ENCODE assay signal across 19 cellular contexts in the genomic region with DNA sequence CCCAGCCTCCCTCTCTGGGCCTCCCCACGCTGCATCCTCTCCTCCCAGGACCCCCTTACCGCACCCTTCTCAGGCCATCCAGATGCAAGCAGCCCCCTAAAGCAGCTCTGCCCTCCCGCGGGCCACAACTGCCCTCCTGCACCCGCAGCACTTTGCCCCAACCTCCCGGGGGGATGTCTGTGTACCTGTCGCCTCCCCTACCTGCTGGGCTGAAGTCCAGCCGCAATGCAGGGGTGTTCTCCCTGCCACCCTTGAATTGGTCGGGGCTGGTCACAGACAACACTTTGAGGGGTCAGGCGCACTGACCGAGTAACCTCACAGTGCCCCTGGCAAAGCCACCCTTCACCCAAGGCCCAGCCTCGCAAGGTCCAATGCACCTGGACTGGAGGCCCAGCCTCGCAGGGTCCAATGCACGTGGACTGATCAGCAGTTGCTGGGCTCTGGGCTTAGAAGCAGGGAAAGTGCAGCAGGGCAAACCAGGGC. TPM values are rescaled to one million over a fixed set of nuclear protein-coding genes. Genes with fewer than 3 reads are reported as not detected.
DNase-seq lines count a peak whose midpoint lies in the region; ATAC-seq and TF ChIP-seq lines count a peak whose summit lies in the region.
"Had no signal": no experiment of that assay in that cellular context is flagged by ENCODE, and none has a peak within 500 bp of the region (broad histone marks: within the 10 kb centered on the region; RNA-seq: fewer than 3 reads in every experiment).

No MANE protein-coding gene starts in this region.

- H3K4me3 ChIP-seq in esophagus (ENCODE audit: low read depth in 1 of 2, low read length in 2 of 2) = no peak overlapping the region
- no peak overlapping the region for H3K4me3 ChIP-seq in neuronal stem cell (ENCODE audit: low read length in 2 of 2)
- H3K4me3 ChIP-seq: BLaER1 treated with 17β-estradiol and CSF1 and Interleukin-3, amounts not matched to agents 10 nM and 100 nM; K562; Peyer's patch had no signal

- no peaks in the 10 kb centered on the region for H3K36me3 Mint-ChIP-seq in stimulated activated memory B cell treated with anti-CD40 and anti-IgM and Interleukin-4, amounts not matched to agents 10 μg/mL and 1 μg/mL and 100 μg/mL, for 72 hours
- H3K36me3 Mint-ChIP-seq: CD8-positive, alpha-beta memory T cell had no signal

- H3K36me3 ChIP-seq in esophagus (ENCODE audit: control insufficient read depth in 2 of 2, insufficient read depth in 2 of 2, low read length in 1 of 2) (no peaks in the 10 kb centered on the region), neuronal stem cell (replicated peaks in 1 of 2; ENCODE audit: control insufficient read depth in 2 of 2, insufficient read depth in 2 of 2, low read length in 2 of 2) (no peaks in the 10 kb centered on the region)
- H3K36me3 ChIP-seq: BLaER1 treated with 17β-estradiol and CSF1 and Interleukin-3, amounts not matched to agents 10 nM and 100 nM; Peyer's patch had no signal

- H4K91ac ChIP-seq in neuronal stem cell (ENCODE audit: low read depth, low read length, poor library complexity) = no peak overlapping the region

- H3K79me1 ChIP-seq in neuronal stem cell (ENCODE audit: low read depth, low read length) = no peaks in the 10 kb centered on the region

- peak overlapping the region; percentile 22 for H2BK120ac ChIP-seq in neuronal stem cell (ENCODE audit: low read depth, low read length)

- H3K4ac ChIP-seq in neuronal stem cell (ENCODE audit: low read length) = no peak overlapping the region

- H3K23ac ChIP-seq in neuronal stem cell (ENCODE audit: low read depth, low read length, poor library complexity) = no peak overlapping the region

- intact Hi-C loops in cardiac septum (cut with DNase I) = no loop called here

- no peak overlapping the region for H2BK5ac ChIP-seq in neuronal stem cell (ENCODE audit: low read length)

- H2BK12ac ChIP-seq in neuronal stem cell (ENCODE audit: low read length) = no peak overlapping the region

- H3K27ac ChIP-seq in C4-2B (peak overlapping the region; percentile 62; the same call in 1 of the 2 replicates), esophagus (ENCODE audit: low read depth in 2 of 2, low read length in 1 of 2) (peak overlapping the region; percentile 91 to 93), neuronal stem cell (replicated peaks; ENCODE audit: low read length) (no peak overlapping the region)
- H3K27ac ChIP-seq: BLaER1 treated with 17β-estradiol and CSF1 and Interleukin-3, amounts not matched to agents 10 nM and 100 nM; Peyer's patch had no signal

- H3K27ac Mint-ChIP-seq in stimulated activated memory B cell treated with anti-CD40 and anti-IgM and Interleukin-4, amounts not matched to agents 10 μg/mL and 1 μg/mL and 100 μg/mL, for 72 hours = no peak overlapping the region

- H3K9me3 ChIP-seq in esophagus (ENCODE audit: control insufficient read depth in 2 of 2, insufficient read depth in 1 of 2, low read depth in 1 of 2, low read length in 1 of 2) (no peaks in the 10 kb centered on the region), neuronal stem cell (replicated peaks in 1 of 2; ENCODE audit: control insufficient read depth in 2 of 2, insufficient read depth in 1 of 2, low read depth in 1 of 2, low read length in 2 of 2) (peaks cover 0 to 2% of the 10 kb centered on the region in 2 donors)
- H3K9me3 ChIP-seq: BLaER1 treated with 17β-estradiol and CSF1 and Interleukin-3, amounts not matched to agents 10 nM and 100 nM; Peyer's patch had no signal

- DNase-seq in neuronal stem cell (ENCODE audit: low spot score) (no peak), cardiac septum (ENCODE audit: low spot score) (no peak), NCI-H1436 treated with DMSO at 0.1 percent for 48 hours (lab: John Stamatoyannopoulos, UW) (no peak), NCI-H524 treated with DMSO at 0.1 percent for 48 hours (lab: John Stamatoyannopoulos, UW) (no peak)
- DNase-seq: DMS53; NCI-H1105; NCI-H1694; NCI-H748 treated with DMSO at 0.1 percent for 48 hours; NK-92 treated with Interleukin-12 subunit alpha and Interleukin-12 subunit beta, amount 100 ng/mL, for 24 hours; SHP77 had no signal

- peak overlapping the region; percentile 29 for H3K18ac ChIP-seq in neuronal stem cell (ENCODE audit: low read length)

- H3K27me3 Mint-ChIP-seq in stimulated activated memory B cell treated with anti-CD40 and anti-IgM and Interleukin-4, amounts not matched to agents 10 μg/mL and 1 μg/mL and 100 μg/mL, for 72 hours = peaks cover 64% of the 10 kb centered on the region

- TF ChIP-seq CTCF in C4-2B (conservative IDR thresholded peaks at IDR 0.05) = no peak

- ATAC-seq in stimulated activated memory B cell treated with anti-CD40 and anti-IgM and Interleukin-4, amounts not matched to agents 10 μg/mL and 1 μg/mL and 100 μg/mL, for 72 hours = peak; percentile 9
- ATAC-seq: K562 had no signal

- H2AK5ac ChIP-seq in neuronal stem cell (ENCODE audit: low read depth, low read length) = no peak overlapping the region

- H3K27me3 ChIP-seq in esophagus (ENCODE audit: control insufficient read depth in 1 of 2, insufficient read depth in 2 of 2, low read length in 2 of 2) (no peaks in the 10 kb centered on the region), neuronal stem cell (ENCODE audit: control insufficient read depth in 3 of 3, insufficient read depth in 3 of 3, low read depth in 1 of 3, low read length in 3 of 3) (peaks cover 0 to 24% (median 0%) of the 10 kb centered on the region in 3 experiments)
- H3K27me3 ChIP-seq: BLaER1 treated with 17β-estradiol and CSF1 and Interleukin-3, amounts not matched to agents 10 nM and 100 nM; Peyer's patch had no signal

- no peak overlapping the region for H2AFZ ChIP-seq in neuronal stem cell (ENCODE audit: low read length)

- no peak overlapping the region for H3K4me2 ChIP-seq in neuronal stem cell (ENCODE audit: insufficient read depth, low read length, poor library complexity, severe bottlenecking)
- H3K4me2 ChIP-seq: BLaER1 treated with 17β-estradiol and CSF1 and Interleukin-3, amounts not matched to agents 10 nM and 100 nM had no signal

- WGBS in esophagus, 2 donors = 81 to 89% methylated on average over 14 of the region's 14 CpGs
- no CpG with 5 or more reads among the region's 14 CpGs for WGBS in neuronal stem cell (ENCODE audit: extremely low coverage in 2 of 2, insufficient read length in 2 of 2, insufficient replicate concordance in 1 of 2), 2 donors

- peak overlapping the region; percentile 76 for H3K14ac ChIP-seq in neuronal stem cell (ENCODE audit: low read length)

- H3K4me3 Mint-ChIP-seq in stimulated activated memory B cell treated with anti-CD40 and anti-IgM and Interleukin-4, amounts not matched to agents 10 μg/mL and 1 μg/mL and 100 μg/mL, for 72 hours = no peak overlapping the region
- H3K4me3 Mint-ChIP-seq: CD8-positive, alpha-beta memory T cell had no signal

- no peak overlapping the region for H4K8ac ChIP-seq in neuronal stem cell (ENCODE audit: low read depth, low read length)

- no peaks in the 10 kb centered on the region for H3K4me1 Mint-ChIP-seq in stimulated activated memory B cell treated with anti-CD40 and anti-IgM and Interleukin-4, amounts not matched to agents 10 μg/mL and 1 μg/mL and 100 μg/mL, for 72 hours
- H3K4me1 Mint-ChIP-seq: CD8-positive, alpha-beta memory T cell had no signal

- H3K9ac ChIP-seq in neuronal stem cell (ENCODE audit: low read depth, low read length, poor library complexity) = peak overlapping the region; percentile 72
- H3K9ac ChIP-seq: BLaER1 treated with 17β-estradiol and CSF1 and Interleukin-3, amounts not matched to agents 10 nM and 100 nM had no signal

- H2BK15ac ChIP-seq in neuronal stem cell (ENCODE audit: low read length) = no peak overlapping the region

- H3K9me3 Mint-ChIP-seq in stimulated activated memory B cell treated with anti-CD40 and anti-IgM and Interleukin-4, amounts not matched to agents 10 μg/mL and 1 μg/mL and 100 μg/mL, for 72 hours = no peaks in the 10 kb centered on the region
- H3K9me3 Mint-ChIP-seq: CD8-positive, alpha-beta memory T cell had no signal

- peaks cover 18 to 55% of the 10 kb centered on the region in 2 donors for H3K4me1 ChIP-seq in esophagus (ENCODE audit: control insufficient read depth in 2 of 2, insufficient read depth in 2 of 2, low read length in 1 of 2)
- peaks cover 0 to under 1% of the 10 kb centered on the region in 2 donors for H3K4me1 ChIP-seq in neuronal stem cell (ENCODE audit: control insufficient read depth in 2 of 2, insufficient read depth in 1 of 2, low read depth in 1 of 2, low read length in 2 of 2)

RNA-seq across cellular contexts. Expression of a gene that starts 8.3 kb away (rescaled TPM):
- polyA plus RNA-seq in esophagus = 100 to 1,000 TPM in 1 of 2 donors, 10 to 100 TPM in 1; 75.9 to 185 TPM
- not detected for polyA plus RNA-seq in neuronal stem cell (2013, experiment 1 of 2)
- not detected for polyA plus RNA-seq in neuronal stem cell (2013, experiment 2 of 2)
- not detected for total RNA-seq in cardiac septum
- total RNA-seq: CD8-positive, alpha-beta memory T cell; H4; K562; NCI-H460; Peyer's patch had no signal
- polyA plus RNA-seq: CD8-positive, alpha-beta memory T cell; K562 had no signal

RNA-seq across cellular contexts. Expression of a gene that starts 17.1 kb away (rescaled TPM):
- polyA plus RNA-seq in esophagus = 100 to 1,000 TPM; 224 to 330 TPM
- not detected for polyA plus RNA-seq in neuronal stem cell (2013, experiment 1 of 2)
- polyA plus RNA-seq in neuronal stem cell (2013, experiment 2 of 2) = not detected
- total RNA-seq in cardiac septum = not detected
- total RNA-seq: CD8-positive, alpha-beta memory T cell; H4; K562; NCI-H460; Peyer's patch had no signal
- polyA plus RNA-seq: CD8-positive, alpha-beta memory T cell; K562 had no signal
